In the genomic region with DNA sequence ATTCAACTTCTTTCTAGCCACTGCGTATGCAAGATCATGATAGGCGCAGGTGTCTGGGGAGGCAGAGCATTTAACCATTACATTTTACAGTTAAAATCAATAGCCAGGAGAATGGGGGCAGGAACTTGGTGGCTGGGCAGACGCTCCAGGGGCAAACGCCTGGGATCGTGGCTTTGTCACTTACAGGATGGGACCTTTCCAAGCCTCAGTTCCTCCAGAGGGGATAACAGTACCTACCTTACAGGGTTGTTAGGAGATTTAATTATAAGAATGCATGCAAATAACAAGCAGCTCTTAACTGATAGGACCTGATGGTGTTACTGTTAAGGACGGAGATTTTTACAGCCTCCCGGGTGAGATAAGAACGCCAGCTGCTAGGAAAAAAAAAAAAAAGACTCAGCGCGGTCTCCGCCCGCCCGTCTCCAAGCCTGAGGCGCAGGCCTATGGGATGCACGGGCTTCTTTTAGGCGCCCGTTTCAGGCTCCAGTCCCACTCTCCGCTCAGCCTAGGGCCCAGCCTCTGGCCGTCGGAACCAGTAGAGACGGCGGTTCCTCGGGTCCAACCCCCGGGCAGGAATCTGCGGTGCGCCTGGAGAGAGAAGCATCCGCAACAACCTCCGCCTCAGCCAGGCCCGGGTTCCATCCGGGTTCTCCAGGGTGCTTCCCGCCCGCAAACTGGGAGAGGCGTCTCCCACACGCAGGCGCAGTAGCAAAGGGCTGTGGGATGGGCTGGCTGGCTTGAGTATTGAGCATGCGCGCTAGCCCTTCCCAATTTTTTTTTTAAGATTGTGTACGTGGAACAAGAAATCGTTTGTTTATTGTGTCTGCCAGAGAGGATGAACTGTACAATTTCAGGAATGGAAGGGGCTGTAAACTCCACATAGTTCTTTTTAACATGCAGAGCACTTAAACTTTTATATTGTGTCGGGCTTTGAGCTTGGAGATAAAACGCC, we compare ENCODE assay signal across 8 cellular contexts. TPM values are rescaled to one million over a fixed set of nuclear protein-coding genes. Genes with fewer than 3 reads are reported as not detected.
A peak's percentile ranks its signal among the peaks of the same experiment; 100 is the strongest.
DNase-seq lines count a peak whose midpoint lies in the region; ATAC-seq and TF ChIP-seq lines count a peak whose summit lies in the region.

A gene (minus strand): TSS at position 653 of the 952 bp plus-strand sequence. CDS start 4,564 bp downstream, outside the sequence.

- peak; percentile 88 for ATAC-seq in HG02571 (IDR thresholded peaks at IDR 0.05; ENCODE audit: unreplicated experiment)

- no peaks in the 10 kb centered on the region for H3K9me3 Mint-ChIP-seq in activated naive CD4-positive, alpha-beta T cell treated with anti-CD3 and anti-CD28 coated beads, Interleukin-2, amount 10 ng/mL, durations not matched to agents 7 days and 5 days

- no peaks in the 10 kb centered on the region for H3K27me3 Mint-ChIP-seq in activated naive CD4-positive, alpha-beta T cell treated with anti-CD3 and anti-CD28 coated beads, Interleukin-2, amount 10 ng/mL, durations not matched to agents 7 days and 5 days

- H3K4me3 ChIP-seq in GM06990 (replicated peaks; ENCODE audit: low read depth, low read length) (peak within 1 kb of the TSS; percentile 82), SJSA1 (peak within 1 kb of the TSS; percentile 58), suprapubic skin (peak within 1 kb of the TSS; percentile 74)

- CTCF ChIA-PET in activated naive CD4-positive, alpha-beta T cell treated with anti-CD3 and anti-CD28 coated beads, Interleukin-2, amount 10 ng/mL, durations not matched to agents 7 days and 5 days (lab: Charles Lee): interaction anchor here (1.2 kb wide), 1 partner anchor 9 kb away, joined by 3 read pairs; no protein-coding TSS in a partner anchor

- TF ChIP-seq CTCF in GM06990 (IDR thresholded peaks at IDR 0.05; ENCODE audit: insufficient read depth, low read length, poor library complexity, severe bottlenecking) (no peak), suprapubic skin (IDR thresholded peaks at IDR 0.05) (no peak)

- under 1% methylated on average over 23 of the region's 41 CpGs for WGBS in suprapubic skin

- no peaks in the 10 kb centered on the region for H3K27me3 ChIP-seq in GM06990 (replicated peaks; ENCODE audit: control insufficient read depth, insufficient read depth, low read length)
- no peaks in the 10 kb centered on the region for H3K27me3 ChIP-seq in SJSA1 (replicated peaks)
- H3K27me3 ChIP-seq in suprapubic skin: no peaks in the 10 kb centered on the region

- peak in 1 of 2 donors; percentile 72 for TF ChIP-seq POLR2A in suprapubic skin (IDR thresholded peaks at IDR 0.05)

- H3K36me3 Mint-ChIP-seq in activated naive CD4-positive, alpha-beta T cell treated with anti-CD3 and anti-CD28 coated beads, Interleukin-2, amount 10 ng/mL, durations not matched to agents 7 days and 5 days: peaks cover 17% of the 10 kb centered on the region

- H3K4me3 Mint-ChIP-seq in activated naive CD4-positive, alpha-beta T cell treated with anti-CD3 and anti-CD28 coated beads, Interleukin-2, amount 10 ng/mL, durations not matched to agents 7 days and 5 days: peak within 1 kb of the TSS; percentile 81

- peak within 1 kb of the TSS; percentile 54 for H3K27ac Mint-ChIP-seq in activated naive CD4-positive, alpha-beta T cell treated with anti-CD3 and anti-CD28 coated beads, Interleukin-2, amount 10 ng/mL, durations not matched to agents 7 days and 5 days

- peaks cover 18% of the 10 kb centered on the region for H3K4me1 Mint-ChIP-seq in activated naive CD4-positive, alpha-beta T cell treated with anti-CD3 and anti-CD28 coated beads, Interleukin-2, amount 10 ng/mL, durations not matched to agents 7 days and 5 days

- peak; percentile 78 for DNase-seq in GM06990 (ENCODE audit: extremely low read depth, insufficient read length)
- peak; percentile 86 for DNase-seq in NAMALWA (ENCODE audit: low spot score)
- DNase-seq in SJSA1 (ENCODE audit: low read depth in 1 of 2, low spot score in 2 of 2): peak; percentile 98
- peak; percentile 79 for DNase-seq in activated naive CD4-positive, alpha-beta T cell treated with anti-CD3 and anti-CD28 coated beads, Interleukin-2, amount 10 ng/mL, durations not matched to agents 7 days and 5 days
- peak; percentile 89 for DNase-seq in germinal center (ENCODE audit: low spot score)
- DNase-seq in nucleus accumbens (lab: John Stamatoyannopoulos, UW): peak; percentile 51 to 94 (median 88)
- DNase-seq in suprapubic skin (ENCODE audit: low spot score in 2 of 2): peak; percentile 94 to 95

- H3K9me3 ChIP-seq in SJSA1 (replicated peaks) (no peaks in the 10 kb centered on the region), suprapubic skin (no peaks in the 10 kb centered on the region)

- no peak for TF ChIP-seq EP300 in suprapubic skin (IDR thresholded peaks at IDR 0.05)

- peak within 1 kb of the TSS; percentile 78 for H3K27ac ChIP-seq in SJSA1
- H3K27ac ChIP-seq in suprapubic skin: peak within 1 kb of the TSS; percentile 88

- peaks cover 13% of the 10 kb centered on the region for H3K4me1 ChIP-seq in SJSA1 (replicated peaks)
- peaks cover 18% of the 10 kb centered on the region for H3K4me1 ChIP-seq in suprapubic skin

- H3K36me3 ChIP-seq in GM06990 (ENCODE audit: control insufficient read depth, insufficient read depth, low read length) (peaks cover 2% of the 10 kb centered on the region), SJSA1 (peaks cover 37% of the 10 kb centered on the region), suprapubic skin (peaks cover 32% of the 10 kb centered on the region)

RNA-seq across cellular contexts. Expression of the gene that starts here (rescaled TPM):
- total RNA-seq in SJSA1 (2014; rRNA removed; shearing (Covaris generic)): 5.0 and 5.5 TPM in 2 replicates
- 1 to 10 TPM in 2 of 4 donors, under 1 TPM in 2; 0.57 to 3.9 (median 1.2) TPM for total RNA-seq in suprapubic skin

Comparison
In these comparisons a context has a peak if more than half of its experiments do, and no peak if none do; other contexts are left out.
1. Peak in every context shown above with its lines: DNase-seq, ATAC-seq, H3K4me3 ChIP-seq and H3K27ac ChIP-seq.